26 cellular contexts compared by ENCODE assay signal in genomic region chr7:119010635-119011034, GRCh38.
"Had no signal": no experiment of that assay in that cellular context is flagged by ENCODE, and none has a peak within 500 bp of the region (broad histone marks: within the 10 kb centered on the region; RNA-seq: fewer than 3 reads in every experiment).

No MANE protein-coding gene starts in this region.

- H3K27ac ChIP-seq: dorsolateral prefrontal cortex, left lung, neutrophil, pancreas, suprapubic skin, transverse colon, vagina had no signal

- H3K4me3 ChIP-seq: dorsolateral prefrontal cortex, left lung, pancreas, smooth muscle cell, suprapubic skin, transverse colon, vagina had no signal

- H3K9me3 ChIP-seq: left lung, neutrophil, pancreas, suprapubic skin, transverse colon, vagina had no signal

- H3K4me1 ChIP-seq: left lung, pancreas, suprapubic skin, transverse colon, vagina had no signal

- H3K27me3 ChIP-seq: left lung, neutrophil, pancreas, suprapubic skin, transverse colon, vagina had no signal

- FAIRE-seq: colon, pancreas had no signal

- ATAC-seq: esophagus mucosa; left lung; natural killer cell; pancreas; sciatic nerve; stimulated activated naive CD8-positive, alpha-beta T cell treated with anti-CD3 and anti-CD28 coated beads, Interleukin-15, amount 100 ng/mL, for 72 hours had no signal

- H3K4me2 ChIP-seq: smooth muscle cell had no signal

- DNase-seq: dorsolateral prefrontal cortex; effector CD4-positive, alpha-beta T cell; foreskin melanocyte; glutamatergic neuron; hypothalamus; immature natural killer cell; islet precursor cell; kidney glomerular epithelial cell; left lung; mesendoderm; natural killer cell; pancreas; stimulated activated CD4-positive, alpha-beta T cell treated with anti-CD3 and anti-CD28 coated beads, Interleukin-12 subunit alpha, Interleukin-12 subunit beta, amount 100 ng/mL, for 4 hours; stimulated activated CD4-positive, alpha-beta T cell treated with anti-CD3 and anti-CD28 coated beads, Interleukin-1b, Interleukin-23, amount 100 ng/mL, for 48 hours; stimulated activated CD4-positive, alpha-beta T cell treated with anti-CD3 and anti-CD28 coated beads, Interleukin-4, amount 100 ng/mL, for 1 hour; stimulated activated CD8-positive, alpha-beta memory T cell treated with anti-CD3 and anti-CD28 coated beads, Interleukin-4, amount 100 ng/mL, for 48 hours; stimulated activated naive CD4-positive, alpha-beta T cell; stimulated activated naive CD8-positive, alpha-beta T cell treated with anti-CD3 and anti-CD28 coated beads, Interleukin-15, amount 100 ng/mL, for 72 hours; transverse colon had no signal

- H3K36me3 ChIP-seq: left lung, neutrophil, pancreas, suprapubic skin, transverse colon, vagina had no signal
